20 cellular contexts compared by ENCODE assay signal in genomic region chr10:73593110-73593509, GRCh38. TPM values are rescaled to one million over a fixed set of nuclear protein-coding genes. Genes with fewer than 3 reads are reported as not detected.
A peak's percentile ranks its signal among the peaks of the same experiment; 100 is the strongest.
DNase-seq lines count a peak whose midpoint lies in the region; ATAC-seq, FAIRE-seq and TF ChIP-seq lines count a peak whose summit lies in the region.
"Had no signal": no experiment of that assay in that cellular context is flagged by ENCODE, and none has a peak within 500 bp of the region (broad histone marks: within the 10 kb centered on the region; RNA-seq: fewer than 3 reads in every experiment).

No MANE protein-coding gene starts in this region.

- no peaks in the 10 kb centered on the region for H3K27me3 Mint-ChIP-seq in nephron (ENCODE audit: low read depth)

- H3K79me1 ChIP-seq in H1 (ENCODE audit: low read depth, low read length), result no peaks in the 10 kb centered on the region

- H4K8ac ChIP-seq in H1 (ENCODE audit: extremely low read depth, insufficient read depth, low read length), result no peak overlapping the region

- H2BK20ac ChIP-seq in H1 (ENCODE audit: low read length), result no peak overlapping the region

- POLR2A ChIA-PET in H1 (lab: Charles Lee; ENCODE audit: partially characterized antibody), result interaction anchor here (0.5 to 3.2 kb wide), 2 partner anchors 9 to 111 kb away, joined by 3 to 20 read pairs; no protein-coding TSS in a partner anchor

- H3K9me3 Mint-ChIP-seq in nephron, result no peaks in the 10 kb centered on the region

- no peak overlapping the region for H2AK5ac ChIP-seq in H1 (ENCODE audit: low read depth, low read length)

- no peaks in the 10 kb centered on the region for H3K9me3 ChIP-seq in HUES6 (ENCODE audit: control insufficient read depth, insufficient read depth, low read depth, low read length)
- no peaks in the 10 kb centered on the region for H3K9me3 ChIP-seq in H1 (ENCODE audit: insufficient read depth in 2 of 2, low read depth in 1 of 2, low read length in 1 of 2)
- no peaks in the 10 kb centered on the region for H3K9me3 ChIP-seq in upper lobe of left lung
- H3K9me3 ChIP-seq: SK-N-SH had no signal

- H3K23ac ChIP-seq in H1 (ENCODE audit: insufficient read length), result no peak overlapping the region

- TF ChIP-seq POLR2A in H1 (IDR thresholded peaks at IDR 0.05; ENCODE audit: control extremely low read depth in 1 of 2, low read depth in 2 of 2, low read length in 2 of 2), result no peak
- no peak for TF ChIP-seq POLR2A in upper lobe of left lung (IDR thresholded peaks at IDR 0.05)

- H2BK15ac ChIP-seq in H1 (ENCODE audit: low read length), result no peak overlapping the region

- no peak for DNase-seq in H1 (ENCODE audit: low read depth in 1 of 2, low spot score in 2 of 2)
- DNase-seq in upper lobe of left lung, result no peak
- DNase-seq in DMS53 treated with DMSO at 0.1 percent for 48 hours (lab: John Stamatoyannopoulos, UW; ENCODE audit: unreplicated experiment), result no peak
- no peak for DNase-seq in amniotic stem cell (lab: John Stamatoyannopoulos, UW)
- DNase-seq: KG1; NCI-H1092; NCI-H1694; NCI-H2107; NCI-H226; NCI-H526 treated with DMSO at 0.1 percent for 48 hours; NK-92 treated with Interleukin-12 subunit alpha and Interleukin-12 subunit beta, amount 100 ng/mL, for 24 hours; SK-N-SH had no signal

- H3K18ac ChIP-seq in H1 (ENCODE audit: extremely low read depth, low read length), result no peak overlapping the region

- no peak overlapping the region for H2AFZ ChIP-seq in H1 (ENCODE audit: low read length)

- peaks cover 0 to 27% of the 10 kb centered on the region in 2 experiments; a peak in 2 of 4 replicates for H3K79me2 ChIP-seq in H1 (ENCODE audit: control insufficient read depth in 1 of 2, insufficient read depth in 2 of 2, low read length in 2 of 2)

- 84% methylated on average over 4 of the region's 4 CpGs; no CpG with 5 or more reads in 1 of the 2 experiments for WGBS in H1 (ENCODE audit: extremely low coverage in 1 of 2, insufficient coverage in 1 of 2, insufficient read length in 1 of 2, insufficient replicate concordance in 2 of 2, low coverage in 1 of 2, low lambda C conversion rate in 2 of 2, missing lambda C conversion rate in 1 of 2), 2 experiments
- WGBS in upper lobe of left lung, 2 donors, result 96 to 99% methylated on average over 4 of the region's 4 CpGs

- no peak overlapping the region for H3K56ac ChIP-seq in H1 (replicated peaks; ENCODE audit: insufficient read length, low read depth, low read length)

- H3K4me3 Mint-ChIP-seq in nephron, result no peak overlapping the region

- no peak overlapping the region for H3K4me2 ChIP-seq in H1 (ENCODE audit: insufficient read depth in 1 of 2, low read depth in 2 of 2, low read length in 2 of 2)
- H3K4me2 ChIP-seq: SK-N-SH had no signal

- no peak overlapping the region for H3K14ac ChIP-seq in H1 (ENCODE audit: insufficient read length)

- H3K27me3 ChIP-seq in HUES6 (ENCODE audit: control insufficient read depth, insufficient read depth, low read length), result no peaks in the 10 kb centered on the region
- H3K27me3 ChIP-seq in H1 (replicated peaks in 1 of 4; ENCODE audit: control insufficient read depth in 3 of 4, extremely low read depth in 1 of 4, insufficient read depth in 3 of 4, low read length in 3 of 4), result no peaks in the 10 kb centered on the region
- H3K27me3 ChIP-seq in upper lobe of left lung, result no peaks in the 10 kb centered on the region

- no peaks in the 10 kb centered on the region for H4K20me1 ChIP-seq in H1 (replicated peaks in 1 of 2; ENCODE audit: control insufficient read depth in 1 of 2, insufficient read depth in 2 of 2, low read length in 2 of 2)

- H3K9ac ChIP-seq in HUES6 (ENCODE audit: low read length), result no peak overlapping the region
- no peak overlapping the region for H3K9ac ChIP-seq in H1 (replicated peaks in 1 of 4; ENCODE audit: extremely low read depth in 1 of 4, low read depth in 3 of 4, low read length in 3 of 4)
- H3K9ac ChIP-seq: SK-N-SH had no signal

- no peaks in the 10 kb centered on the region for H3K36me3 Mint-ChIP-seq in nephron (ENCODE audit: low read depth)

- H2BK12ac ChIP-seq in H1 (ENCODE audit: low read depth, low read length), result no peak overlapping the region; the same call in 1 of the 2 replicates

- H3K4ac ChIP-seq in H1 (replicated peaks; ENCODE audit: insufficient read length, low read depth, low read length), result no peak overlapping the region

- TF ChIP-seq EP300 in H1 (IDR thresholded peaks at IDR 0.05; ENCODE audit: borderline replicate concordance in 1 of 2, low read depth in 2 of 2, low read length in 2 of 2) (no peak), upper lobe of left lung (IDR thresholded peaks at IDR 0.05) (no peak)

- no peak overlapping the region for H4K91ac ChIP-seq in H1 (replicated peaks; ENCODE audit: insufficient read length, low read length)

- peaks cover 29% of the 10 kb centered on the region for H3K4me1 ChIP-seq in HUES6 (ENCODE audit: control insufficient read depth, insufficient read depth, low read length)
- peaks cover 0 to 22% (median 4%) of the 10 kb centered on the region in 4 experiments; a peak in 2 of 7 replicates for H3K4me1 ChIP-seq in H1 (replicated peaks in 1 of 4; ENCODE audit: control insufficient read depth in 3 of 4, insufficient read depth in 4 of 4, low read length in 3 of 4)
- peaks cover 22 to 45% (median 35%) of the 10 kb centered on the region in 4 donors for H3K4me1 ChIP-seq in upper lobe of left lung

- H3K36me3 ChIP-seq in HUES6 (ENCODE audit: control insufficient read depth, insufficient read depth, low read length) (no peaks in the 10 kb centered on the region), H1 (ENCODE audit: control insufficient read depth in 2 of 4, insufficient read depth in 4 of 4, low read length in 3 of 4) (no peaks in the 10 kb centered on the region), upper lobe of left lung (no peaks in the 10 kb centered on the region)

- H3K4me3 ChIP-seq in HUES6 (ENCODE audit: low read depth, low read length) (no peak overlapping the region), H1 (ENCODE audit: extremely low read depth in 1 of 4, insufficient read depth in 2 of 4, low read depth in 3 of 4, low read length in 4 of 4) (no peak overlapping the region), upper lobe of left lung (no peak overlapping the region)

- FAIRE-seq in H1 (lab: Jason Lieb, UNC), result no peak
- FAIRE-seq: GM18507, HTR-8/SVneo had no signal

- CTCF ChIA-PET in H1 (lab: Charles Lee; ENCODE audit: partially characterized antibody), result interaction anchor here (0.7 kb wide), 1 partner anchor 8 kb away, joined by 3 read pairs; no protein-coding TSS in a partner anchor

- H3K27ac Mint-ChIP-seq in nephron, result peak overlapping the region; percentile 68 to 93 (median 88)

- TF ChIP-seq CTCF in H1 (IDR thresholded peaks at IDR 0.05; ENCODE audit: control extremely low read depth in 1 of 3, insufficient read depth in 1 of 3, low read depth in 1 of 3, low read length in 3 of 3) (no peak), nephron (IDR thresholded peaks at IDR 0.05; ENCODE audit: unreplicated experiment in 3 of 3) (no peak), upper lobe of left lung (IDR thresholded peaks at IDR 0.05) (no peak)

- H3K27ac ChIP-seq in HUES6 (ENCODE audit: low read depth, low read length) (peak overlapping the region; percentile 59; the same call in 1 of the 2 replicates), H1 (ENCODE audit: low read depth, low read length) (0 out of 2 replicates have a peak overlapping the region, but pooled peaks have one; percentile 32), upper lobe of left lung (peak overlapping the region in 3 of 4 donors; percentile 81 to 89 (median 82))

- H2BK120ac ChIP-seq in H1 (replicated peaks; ENCODE audit: low read depth, low read length), result no peak overlapping the region

- peaks cover 26% of the 10 kb centered on the region for H3K4me1 Mint-ChIP-seq in nephron

- ATAC-seq in upper lobe of left lung (ENCODE audit: low FRiP score in 2 of 2) (no peak), HG03097 (IDR thresholded peaks at IDR 0.05; ENCODE audit: low FRiP score, unreplicated experiment) (no peak), HG03095 (IDR thresholded peaks at IDR 0.05; ENCODE audit: unreplicated experiment) (no peak)
- ATAC-seq: HCT116, Right ventricle myocardium inferior had no signal

- H2BK5ac ChIP-seq in H1 (ENCODE audit: low read depth, low read length), result no peak overlapping the region

- no peaks in the 10 kb centered on the region for H3K23me2 ChIP-seq in H1 (ENCODE audit: low read depth, low read length)

- TF ChIP-seq RAD21 in H1 (IDR thresholded peaks at IDR 0.05 in 1 of 2, conservative IDR thresholded peaks at IDR 0.05 in 1 of 2; ENCODE audit: low read depth in 2 of 2, low read length in 2 of 2), result no peak

- H4K5ac ChIP-seq in H1 (ENCODE audit: insufficient read length, low read depth, low read length), result no peak overlapping the region

TF ChIP-seq in H1, 55 proteins besides CTCF, POLR2A, EP300 and RAD21 (continues in another document):
- TF ChIP-seq SP1 (IDR thresholded peaks at IDR 0.05; ENCODE audit: low read depth, low read length) (no peak), TEAD4 (IDR thresholded peaks at IDR 0.05; ENCODE audit: low read depth, low read length) (no peak), RBBP5 (IDR thresholded peaks at IDR 0.05; ENCODE audit: borderline replicate concordance, low read depth, low read length) (no peak), TBP (IDR thresholded peaks at IDR 0.05; ENCODE audit: low read depth, low read length) (no peak), YY1 (IDR thresholded peaks at IDR 0.05; ENCODE audit: low read depth, low read length) (no peak)

RNA-seq across cellular contexts. Expression of gene USP54, which starts 2.0 kb away (rescaled TPM):
- 56.6 and 65.6 TPM in 2 replicates for total RNA-seq in H1 (2021; fragmentation: NEBNext Ultra II Directional; extraction: Animal tissue kit (Norgen Biotek cat#: 25700))
- 31.0 and 46.2 TPM in 2 replicates for polyA plus RNA-seq in H1 (2011; rRNA removed)
- 39.5 TPM for polyA plus RNA-seq in H1 (2011; cell fraction: cytosol; rRNA removed)
- 43.5 TPM for polyA plus RNA-seq in H1 (2011; cell fraction: nucleus; rRNA removed)
- 34.8 to 42.8 TPM (median 37.9 TPM) in 4 replicates for polyA plus RNA-seq in H1 (2012, experiment 1 of 2)
- 2.9 TPM for polyA plus RNA-seq in H1 (2012, experiment 2 of 2)
- 18.5 TPM for polyA plus RNA-seq in H1 (2013, experiment 1 of 2)
- polyA plus RNA-seq in H1 (2013, experiment 2 of 2), result 17.3 TPM
- polyA minus RNA-seq in H1 (2011; rRNA and poly(A)+ RNA removed), result 108 and 171 TPM in 2 replicates
- polyA minus RNA-seq in H1 (2011; cell fraction: cytosol; rRNA and poly(A)+ RNA removed), result 41.7 TPM
- polyA minus RNA-seq in H1 (2011; cell fraction: nucleus; rRNA and poly(A)+ RNA removed), result 64.5 TPM
- 100 to 1,000 TPM in 4 of 6 donors, 10 to 100 TPM in 2; 67.9 to 188 (median 120) TPM for total RNA-seq in upper lobe of left lung

RNA-seq across cellular contexts. Expression of gene MYOZ1, which starts 48.2 kb away (rescaled TPM):
- 2.6 and 2.7 TPM in 2 replicates for total RNA-seq in H1 (2021; fragmentation: NEBNext Ultra II Directional; extraction: Animal tissue kit (Norgen Biotek cat#: 25700))
- 3.0 and 3.3 TPM in 2 replicates for polyA plus RNA-seq in H1 (2011; rRNA removed)
- polyA plus RNA-seq in H1 (2011; cell fraction: cytosol; rRNA removed), result 3.5 TPM
- polyA plus RNA-seq in H1 (2011; cell fraction: nucleus; rRNA removed), result 2.5 TPM
- polyA plus RNA-seq in H1 (2012, experiment 1 of 2), result 2.6 to 4.3 TPM (median 3.8 TPM) in 4 replicates
- 5.2 TPM for polyA plus RNA-seq in H1 (2012, experiment 2 of 2)
- polyA plus RNA-seq in H1 (2013, experiment 1 of 2), result 1.2 TPM
- 1.6 TPM for polyA plus RNA-seq in H1 (2013, experiment 2 of 2)
- polyA minus RNA-seq in H1 (2011; rRNA and poly(A)+ RNA removed), result 1.4 and 2.0 TPM in 2 replicates
- polyA minus RNA-seq in H1 (2011; cell fraction: cytosol; rRNA and poly(A)+ RNA removed), result not detected
- polyA minus RNA-seq in H1 (2011; cell fraction: nucleus; rRNA and poly(A)+ RNA removed), result 0.70 TPM
- 1 to 10 TPM in 2 of 6 donors, under 1 TPM in 1, not detected in 3; 0.46 to 3.5 (median 2.6) TPM for total RNA-seq in upper lobe of left lung

Comparison
In these comparisons a context has a peak if more than half of its experiments do, and no peak if none do; other contexts are left out.
1. H3K27ac ChIP-seq: peak in every context shown above with its lines; median percentile 82 in upper lobe of left lung; 59 in HUES6; 32 in H1.